In genomic region chr1:210294991-210295773, GRCh38 we compare ENCODE assay signal across 11 cellular contexts. TPM values are rescaled to one million over a fixed set of nuclear protein-coding genes. Genes with fewer than 3 reads are reported as not detected.
A peak's percentile ranks its signal among the peaks of the same experiment; 100 is the strongest.
DNase-seq lines count a peak whose midpoint lies in the region; ATAC-seq and TF ChIP-seq lines count a peak whose summit lies in the region.
"Had no signal": no experiment of that assay in that cellular context is flagged by ENCODE, and none has a peak within 500 bp of the region (broad histone marks: within the 10 kb centered on the region; RNA-seq: fewer than 3 reads in every experiment).

No MANE protein-coding gene starts in this region.

- peaks cover 0 to 34% of the 10 kb centered on the region in 2 experiments for H3K27me3 ChIP-seq in mesenchymal stem cell (ENCODE audit: control insufficient read depth in 1 of 2, insufficient read depth in 1 of 2, low read length in 2 of 2)
- H3K27me3 ChIP-seq in MM.1S (replicated peaks; ENCODE audit: insufficient read depth, low read length), result no peaks in the 10 kb centered on the region

- H4K91ac ChIP-seq in mesenchymal stem cell (ENCODE audit: low read length), result no peak overlapping the region

- no peaks in the 10 kb centered on the region for H3K9me2 ChIP-seq in MM.1S (replicated peaks; ENCODE audit: insufficient read depth, low read length)

- H3K27ac ChIP-seq in mesenchymal stem cell (ENCODE audit: low read length, poor library complexity, severe bottlenecking), result no peak overlapping the region
- H3K27ac ChIP-seq in MM.1S (ENCODE audit: low read length), result no peak overlapping the region

- no peak overlapping the region for H2BK15ac ChIP-seq in mesenchymal stem cell (ENCODE audit: low read depth, poor library complexity, severe bottlenecking)

- peak overlapping the region; percentile 46 to 91 for H3K18ac ChIP-seq in mesenchymal stem cell (ENCODE audit: low read depth in 1 of 2, low read length in 2 of 2)

- no peak overlapping the region for H3K4me2 ChIP-seq in mesenchymal stem cell (ENCODE audit: low read length, poor library complexity, severe bottlenecking)
- H3K4me2 ChIP-seq in MM.1S (ENCODE audit: low read depth, low read length), result no peak overlapping the region

- H3K27ac Mint-ChIP-seq in chondrocyte (ENCODE audit: unreplicated experiment), result peak overlapping the region; percentile 95
- H3K27ac Mint-ChIP-seq: memory B cell had no signal

- TF ChIP-seq CTCF in chondrocyte (IDR thresholded peaks at IDR 0.05), result peak; percentile 58
- no peak for TF ChIP-seq CTCF in MM.1S (IDR thresholded peaks at IDR 0.05; ENCODE audit: low read length)

- no peaks in the 10 kb centered on the region for H3F3A ChIP-seq in MM.1S (ENCODE audit: insufficient read depth, low read length)

- H3K4me1 ChIP-seq in mesenchymal stem cell (ENCODE audit: control insufficient read depth, insufficient read depth, low read depth, low read length) (peaks cover 20% of the 10 kb centered on the region), MM.1S (ENCODE audit: low read length) (no peaks in the 10 kb centered on the region)

- H3K9ac ChIP-seq in mesenchymal stem cell (ENCODE audit: low read length) (peak overlapping the region; percentile 75), MM.1S (ENCODE audit: low read length) (no peak overlapping the region)

- peak overlapping the region; percentile 46 for H3K4me3 Mint-ChIP-seq in chondrocyte (ENCODE audit: unreplicated experiment)
- H3K4me3 Mint-ChIP-seq: CD4-positive, CD25-positive, alpha-beta regulatory T cell; memory B cell had no signal

- H3K9me3 ChIP-seq in mesenchymal stem cell (ENCODE audit: control insufficient read depth, low read length) (no peaks in the 10 kb centered on the region), MM.1S (replicated peaks; ENCODE audit: insufficient read depth, low read length) (no peaks in the 10 kb centered on the region)

- no peaks in the 10 kb centered on the region for H4K20me1 ChIP-seq in MM.1S (ENCODE audit: insufficient read depth, low read length)

- no peak overlapping the region for H2BK5ac ChIP-seq in mesenchymal stem cell (ENCODE audit: low read depth, low read length, poor library complexity, severe bottlenecking)

- H3K14ac ChIP-seq in mesenchymal stem cell (ENCODE audit: low read length in 2 of 2), result no peak overlapping the region

- H2BK12ac ChIP-seq in mesenchymal stem cell (ENCODE audit: low read length in 2 of 2), result peak overlapping the region; percentile 92 to 99

- H2BK120ac ChIP-seq in mesenchymal stem cell (ENCODE audit: low read depth, low read length), result no peak overlapping the region

- H2AFZ ChIP-seq in mesenchymal stem cell (ENCODE audit: low read depth, low read length) (no peak overlapping the region), MM.1S (ENCODE audit: low read length) (no peak overlapping the region)

- no peaks in the 10 kb centered on the region for H3K79me1 ChIP-seq in mesenchymal stem cell (replicated peaks; ENCODE audit: low read length, poor library complexity, severe bottlenecking)

- H2AK5ac ChIP-seq in mesenchymal stem cell (ENCODE audit: low read length, severe bottlenecking), result no peak overlapping the region

- H3K27me3 Mint-ChIP-seq in chondrocyte (ENCODE audit: low read depth), result no peaks in the 10 kb centered on the region

- H3K4me1 Mint-ChIP-seq in chondrocyte (ENCODE audit: low read depth), result peaks cover 64% of the 10 kb centered on the region

- peak; percentile 39 for DNase-seq in AG08396 (ENCODE audit: low spot score)
- peak; percentile 45 for DNase-seq in NCI-H128 (lab: John Stamatoyannopoulos, UW; ENCODE audit: unreplicated experiment)
- DNase-seq in chondrocyte (ENCODE audit: low spot score), result no peak
- DNase-seq in mesenchymal stem cell, result peak; percentile 92
- no peak for DNase-seq in MM.1S
- DNase-seq: CD4-positive, CD25-positive, alpha-beta regulatory T cell; NCI-H446 had no signal

- 18% methylated on average over 10 of the region's 10 CpGs for WGBS in mesenchymal stem cell

- no peak overlapping the region for H3K23ac ChIP-seq in mesenchymal stem cell (ENCODE audit: low read length in 2 of 2)

- ATAC-seq in GM18520 (IDR thresholded peaks at IDR 0.05; ENCODE audit: unreplicated experiment), result no peak
- ATAC-seq in HG03095 (IDR thresholded peaks at IDR 0.05; ENCODE audit: unreplicated experiment), result no peak
- ATAC-seq in GM18511 (IDR thresholded peaks at IDR 0.05; ENCODE audit: unreplicated experiment), result no peak

- H3K4ac ChIP-seq in mesenchymal stem cell (ENCODE audit: low read depth in 1 of 2, low read length in 2 of 2), result peak overlapping the region in 1 of 2 experiments; percentile 65

- H4K8ac ChIP-seq in mesenchymal stem cell (ENCODE audit: low read length), result no peak overlapping the region

- no peaks in the 10 kb centered on the region for H3K36me3 Mint-ChIP-seq in chondrocyte (ENCODE audit: low read depth)
- H3K36me3 Mint-ChIP-seq: CD4-positive, CD25-positive, alpha-beta regulatory T cell; memory B cell had no signal

- H3K4me3 ChIP-seq in mesenchymal stem cell (ENCODE audit: insufficient read depth in 1 of 2, low read depth in 1 of 2, low read length in 2 of 2) (peak overlapping the region in 1 of 2 experiments; percentile 16), MM.1S (ENCODE audit: low read length) (no peak overlapping the region)

- H3K36me3 ChIP-seq in mesenchymal stem cell (ENCODE audit: control insufficient read depth in 1 of 2, insufficient read depth in 2 of 2, low read depth in 1 of 2, low read length in 2 of 2) (no peaks in the 10 kb centered on the region), MM.1S (replicated peaks; ENCODE audit: insufficient read depth, low read length) (no peaks in the 10 kb centered on the region)

- H3K9me3 Mint-ChIP-seq in chondrocyte (ENCODE audit: low read depth), result no peaks in the 10 kb centered on the region
- H3K9me3 Mint-ChIP-seq: memory B cell had no signal

- no peaks in the 10 kb centered on the region for H3K79me2 ChIP-seq in MM.1S (ENCODE audit: low read length)

RNA-seq across cellular contexts. Expression of gene HHAT, which starts 33.5 kb away (rescaled TPM):
- 6.1 to 7.9 TPM (median 6.4 TPM) in 3 replicates for total RNA-seq in chondrocyte
- polyA plus RNA-seq in mesenchymal stem cell (2013, experiment 1 of 2), result 3.1 TPM
- polyA plus RNA-seq in mesenchymal stem cell (2013, experiment 2 of 2), result 3.1 TPM

Comparison
In these comparisons a context has a peak if more than half of its experiments do, and no peak if none do; other contexts are left out.
1. DNase-seq: peak in AG08396 (single experiment), NCI-H128 (single experiment) and mesenchymal stem cell (single experiment); none in chondrocyte (single experiment) and MM.1S (single experiment).